In genomic region chr1:119435061-119435460, GRCh38 we compare ENCODE assay signal across 32 cellular contexts. TPM values are rescaled to one million over a fixed set of nuclear protein-coding genes. Genes with fewer than 3 reads are reported as not detected.
DNase-seq lines count a peak whose midpoint lies in the region; ATAC-seq and TF ChIP-seq lines count a peak whose summit lies in the region.
"Had no signal": no experiment of that assay in that cellular context is flagged by ENCODE, and none has a peak within 500 bp of the region (broad histone marks: within the 10 kb centered on the region; RNA-seq: fewer than 3 reads in every experiment).

No MANE protein-coding gene starts in this region.

- intact Hi-C loops in head of caudate nucleus (cut with DNase I) (no loop called here), adrenal gland (cut with DNase I) (no loop called here)

- no peak for TF ChIP-seq POLR2A in adrenal gland (IDR thresholded peaks at IDR 0.05)

- peak; percentile 78 for ATAC-seq in RWPE2 (ENCODE audit: low read depth)
- ATAC-seq: activated CD8-positive, alpha-beta T cell treated with anti-CD3 and anti-CD28 coated beads, Interleukin-2, amount 10 ng/mL, durations not matched to agents 7 days and 5 days; stimulated activated naive CD8-positive, alpha-beta T cell treated with anti-CD3 and anti-CD28 coated beads, Interleukin-15, Interleukin-2, amounts not matched to agents 100 U/mL and 50 U/mL, for 24 hours had no signal

- H3K9me3 ChIP-seq in RWPE2 (ENCODE audit: severe bottlenecking) (no peaks in the 10 kb centered on the region), adrenal gland (replicated peaks in 1 of 3) (no peaks in the 10 kb centered on the region)
- no peaks in the 10 kb centered on the region for H3K9me3 ChIP-seq in CD8-positive, alpha-beta memory T cell (ENCODE audit: low read length)
- H3K9me3 ChIP-seq: left ventricle myocardium inferior, right atrium auricular region, thoracic aorta had no signal

- 65 to 80% (median 67%) methylated on average over 3 of the region's 3 CpGs for WGBS in adrenal gland, 4 donors

- no peaks in the 10 kb centered on the region for H3K36me3 Mint-ChIP-seq in CD8-positive, alpha-beta memory T cell
- H3K36me3 Mint-ChIP-seq: activated naive CD4-positive, alpha-beta T cell treated with anti-CD3 and anti-CD28 coated beads, Interleukin-2, amount 50 U/mL, for 24 hours had no signal

- POLR2A ChIA-PET in CD8-positive, alpha-beta memory T cell (lab: Charles Lee): no interaction called here

- H3K36me3 ChIP-seq in RWPE2 (ENCODE audit: low read depth) (no peaks in the 10 kb centered on the region), adrenal gland (replicated peaks in 1 of 2) (no peaks in the 10 kb centered on the region)
- no peaks in the 10 kb centered on the region for H3K36me3 ChIP-seq in CD8-positive, alpha-beta memory T cell (ENCODE audit: insufficient read depth, low read length)
- H3K36me3 ChIP-seq: brain microvascular endothelial cell, left ventricle myocardium inferior, right atrium auricular region, thoracic aorta had no signal

- peaks cover 0 to 21% of the 10 kb centered on the region in 2 donors for H3K27me3 Mint-ChIP-seq in CD8-positive, alpha-beta memory T cell

- no peak overlapping the region for H3K27ac Mint-ChIP-seq in CD8-positive, alpha-beta memory T cell
- H3K27ac Mint-ChIP-seq: activated CD8-positive, alpha-beta T cell treated with anti-CD3 and anti-CD28 coated beads, Interleukin-2, amount 10 ng/mL, durations not matched to agents 7 days and 5 days; activated naive CD4-positive, alpha-beta T cell treated with anti-CD3 and anti-CD28 coated beads, Interleukin-2, amount 50 U/mL, for 24 hours had no signal

- no peak overlapping the region for H3K4me3 ChIP-seq in RWPE2 (ENCODE audit: severe bottlenecking)
- no peak overlapping the region for H3K4me3 ChIP-seq in foreskin fibroblast (ENCODE audit: low read depth in 1 of 2, low read length in 2 of 2)
- no peak overlapping the region for H3K4me3 ChIP-seq in CD8-positive, alpha-beta memory T cell (ENCODE audit: low read length)
- no peak overlapping the region for H3K4me3 ChIP-seq in adrenal gland
- H3K4me3 ChIP-seq: dorsolateral prefrontal cortex, left ventricle myocardium inferior, right atrium auricular region, thoracic aorta had no signal

- DNase-seq in AG08395 (ENCODE audit: low spot score) (peak; percentile 25), HS-5 (ENCODE audit: low read depth) (peak; percentile 24), RWPE2 (ENCODE audit: low spot score) (no peak), foreskin fibroblast (peak; percentile 9 to 32), iPS-NIHi11 (ENCODE audit: low spot score) (no peak), head of caudate nucleus (no peak), adrenal gland (no peak)
- DNase-seq in CD8-positive, alpha-beta memory T cell: no peak
- DNase-seq: 8988T; activated CD8-positive, alpha-beta T cell treated with anti-CD3 and anti-CD28 coated beads, Interleukin-2, amount 10 ng/mL, durations not matched to agents 7 days and 5 days; amygdala; brain microvascular endothelial cell; Calu3; DMS79 treated with DMSO at 0.1 percent for 48 hours; dorsolateral prefrontal cortex; left ventricle myocardium inferior; mesendoderm; NCI-H1694; NCI-H524 treated with DMSO at 0.1 percent for 48 hours; posterior cingulate gyrus; SIG-M5; stimulated activated CD4-positive, alpha-beta T cell treated with anti-CD3 and anti-CD28 coated beads, Interleukin-1b, Interleukin-23, amount 100 ng/mL, for 48 hours; stimulated activated naive CD8-positive, alpha-beta T cell treated with anti-CD3 and anti-CD28 coated beads, Interleukin-15, Interleukin-2, amounts not matched to agents 100 U/mL and 50 U/mL, for 24 hours had no signal

- no peak for TF ChIP-seq CTCF in RWPE2 (IDR thresholded peaks at IDR 0.05; ENCODE audit: poor library complexity, severe bottlenecking)
- no peak for TF ChIP-seq CTCF in foreskin fibroblast (IDR thresholded peaks at IDR 0.05; ENCODE audit: low read depth, low read length)
- TF ChIP-seq CTCF in adrenal gland (IDR thresholded peaks at IDR 0.05): no peak

- H3K9me3 Mint-ChIP-seq in CD8-positive, alpha-beta memory T cell: no peaks in the 10 kb centered on the region
- H3K9me3 Mint-ChIP-seq: activated naive CD4-positive, alpha-beta T cell treated with anti-CD3 and anti-CD28 coated beads, Interleukin-2, amount 50 U/mL, for 24 hours had no signal

- H3K27me3 ChIP-seq in RWPE2 (ENCODE audit: insufficient read depth, poor library complexity, severe bottlenecking) (peaks cover 5% of the 10 kb centered on the region), adrenal gland (no peaks in the 10 kb centered on the region)
- no peaks in the 10 kb centered on the region for H3K27me3 ChIP-seq in CD8-positive, alpha-beta memory T cell (ENCODE audit: insufficient read depth, low read length, poor library complexity, severe bottlenecking)
- H3K27me3 ChIP-seq: brain microvascular endothelial cell, right atrium auricular region had no signal

- CTCF ChIA-PET in CD8-positive, alpha-beta memory T cell (lab: Charles Lee): no interaction called here

- H3K27ac ChIP-seq in RWPE2 (ENCODE audit: poor library complexity, severe bottlenecking) (no peak overlapping the region), adrenal gland (peak overlapping the region in 2 of 5 donors; percentile 55 to 75)
- no peak overlapping the region for H3K27ac ChIP-seq in CD8-positive, alpha-beta memory T cell (ENCODE audit: low read depth, low read length)
- H3K27ac ChIP-seq: brain microvascular endothelial cell, dorsolateral prefrontal cortex, KMS-11, left ventricle myocardium inferior, right atrium auricular region, thoracic aorta had no signal

- H3K4me1 ChIP-seq in RWPE2 (ENCODE audit: insufficient read depth, poor library complexity, severe bottlenecking) (no peaks in the 10 kb centered on the region), adrenal gland (replicated peaks in 1 of 2) (peaks cover 0 to 24% of the 10 kb centered on the region in 2 donors)
- H3K4me1 ChIP-seq in CD8-positive, alpha-beta memory T cell (ENCODE audit: insufficient read depth, low read length): no peaks in the 10 kb centered on the region
- H3K4me1 ChIP-seq: left ventricle myocardium inferior, right atrium auricular region had no signal

- no peak overlapping the region for H3K4me3 Mint-ChIP-seq in CD8-positive, alpha-beta memory T cell
- H3K4me3 Mint-ChIP-seq: activated CD8-positive, alpha-beta T cell treated with anti-CD3 and anti-CD28 coated beads, Interleukin-2, amount 10 ng/mL, durations not matched to agents 7 days and 5 days; activated naive CD4-positive, alpha-beta T cell treated with anti-CD3 and anti-CD28 coated beads, Interleukin-2, amount 50 U/mL, for 24 hours had no signal

- no peaks in the 10 kb centered on the region for H3K4me1 Mint-ChIP-seq in CD8-positive, alpha-beta memory T cell
- H3K4me1 Mint-ChIP-seq: activated naive CD4-positive, alpha-beta T cell treated with anti-CD3 and anti-CD28 coated beads, Interleukin-2, amount 50 U/mL, for 24 hours had no signal

RNA-seq across cellular contexts. Expression of gene HSD3B2, which starts 20.1 kb away (rescaled TPM):
- not detected for total RNA-seq in CD8-positive, alpha-beta memory T cell
- not detected for polyA plus RNA-seq in CD8-positive, alpha-beta memory T cell
- total RNA-seq in adrenal gland: 1,000 to 10,000 TPM; 1,375 to 5,962 (median 2,281) TPM
- over 10,000 TPM in 1 of 3 donors, 100 to 1,000 TPM in 2; 141 to 14,693 (median 845) TPM for polyA plus RNA-seq in adrenal gland
- total RNA-seq: activated CD8-positive, alpha-beta T cell treated with anti-CD3 and anti-CD28 coated beads, Interleukin-2, amount 10 ng/mL, durations not matched to agents 7 days and 5 days; Calu3; chondrocyte; fibroblast of lung; H4; left ventricle myocardium inferior; right atrium auricular region; T-helper 2 cell treated with Interferon-gamma antibody and Interleukin-4, amounts not matched to agents 100 ng/mL and 5 ng/mL, for 36 hours; thoracic aorta; urinary bladder had no signal
- polyA plus RNA-seq: fibroblast of lung, urinary bladder had no signal

Comparison
In these comparisons a context has a peak if more than half of its experiments do, and no peak if none do; other contexts are left out.
1. DNase-seq: peak in AG08395 (single experiment), HS-5 (single experiment) and foreskin fibroblast (2 of 2); none in RWPE2 (single experiment), iPS-NIHi11 (single experiment), CD8-positive, alpha-beta memory T cell (0 of 5), head of caudate nucleus (0 of 42) and adrenal gland (0 of 7).
2. RNA of gene HSD3B2, which starts 20.1 kb away (total RNA-seq): 1,375 to 5,962 TPM in adrenal gland; not detected in CD8-positive, alpha-beta memory T cell; every median in the first group is over 1,000 times any median in the second.